ENCODE assay signal across 8 cellular contexts in genomic region chr4:67545199-67545995, GRCh38. TPM values are rescaled to one million over a fixed set of nuclear protein-coding genes. Genes with fewer than 3 reads are reported as not detected.
DNase-seq lines count a peak whose midpoint lies in the region; ATAC-seq, FAIRE-seq and TF ChIP-seq lines count a peak whose summit lies in the region.

CENPC (minus strand) TSS chr4:67545503; CDS start chr4:67545355, 148 bp downstream.

- H2BK5ac ChIP-seq in H1 (ENCODE audit: low read depth, low read length): peak within 1 kb of the TSS; percentile 89
- H2BK5ac ChIP-seq in mesendoderm (ENCODE audit: low read length): peak within 1 kb of the TSS; percentile 56

- peaks cover 0 to 35% of the 10 kb centered on the region in 2 experiments; a peak in 2 of 4 replicates for H3K79me2 ChIP-seq in H1 (ENCODE audit: control insufficient read depth in 1 of 2, insufficient read depth in 2 of 2, low read length in 2 of 2)
- peaks cover 5% of the 10 kb centered on the region for H3K79me2 ChIP-seq in mesendoderm (ENCODE audit: control insufficient read depth, insufficient read depth, low read length)

- no peaks in the 10 kb centered on the region for H3K27me3 ChIP-seq in H1 (replicated peaks in 1 of 4; ENCODE audit: control insufficient read depth in 3 of 4, extremely low read depth in 1 of 4, insufficient read depth in 3 of 4, low read length in 3 of 4)
- H3K27me3 ChIP-seq in mesendoderm (ENCODE audit: insufficient read depth, low read length, poor library complexity): no peaks in the 10 kb centered on the region

- no peak within 1 kb of the TSS for H2BK20ac ChIP-seq in H1 (ENCODE audit: low read length)

- DNase-seq in COLO829 (ENCODE audit: low spot score) (peak; percentile 95), HTR-8/SVneo (ENCODE audit: insufficient read length, low spot score) (peak; percentile 79), NOMO-1 treated with dmso at 0.1 percent for 144 hours (lab: John Stamatoyannopoulos, UW; ENCODE audit: unreplicated experiment) (peak; percentile 97), H1 (ENCODE audit: low read depth in 1 of 2, low spot score in 2 of 2) (peak; percentile 88 to 91), mesendoderm (peak; percentile 99)
- DNase-seq in activated CD8-positive, alpha-beta memory T cell treated with anti-CD3 and anti-CD28 coated beads for 48 hours (ENCODE audit: low read depth in 2 of 3, low spot score in 2 of 3): peak; percentile 67 to 88 (median 84)
- peak; percentile 81 for DNase-seq in stimulated activated CD8-positive, alpha-beta memory T cell treated with anti-CD3 and anti-CD28 coated beads, Interleukin-15, amount 100 ng/mL, for 1 hour (ENCODE audit: low read depth)

- POLR2A ChIA-PET in H1 (lab: Charles Lee; ENCODE audit: partially characterized antibody): interaction anchor here (0.6 to 2.5 kb wide), 11 partner anchors 8 to 810 kb away, joined by 3 to 5 read pairs (median 3); no protein-coding TSS in a partner anchor

- no peak for TF ChIP-seq EP300 in H1 (IDR thresholded peaks at IDR 0.05; ENCODE audit: borderline replicate concordance in 1 of 2, low read depth in 2 of 2, low read length in 2 of 2)

- H3K4me2 ChIP-seq in H1 (ENCODE audit: insufficient read depth in 1 of 2, low read depth in 2 of 2, low read length in 2 of 2) (peak within 1 kb of the TSS; percentile 64 to 71), mesendoderm (ENCODE audit: low read length) (peak within 1 kb of the TSS; percentile 63)

- CTCF ChIA-PET in H1 (lab: Charles Lee; ENCODE audit: partially characterized antibody): interaction anchor here (1.2 kb wide), 1 partner anchor 27 kb away, joined by 3 read pairs; no protein-coding TSS in a partner anchor

- H4K8ac ChIP-seq in H1 (ENCODE audit: extremely low read depth, insufficient read depth, low read length): peak within 1 kb of the TSS; percentile 97
- H4K8ac ChIP-seq in mesendoderm (ENCODE audit: low read depth, low read length): peak within 1 kb of the TSS; percentile 30

- no peak within 1 kb of the TSS for H2BK12ac ChIP-seq in H1 (ENCODE audit: low read depth, low read length)

- H2BK15ac ChIP-seq in H1 (ENCODE audit: low read length): no peak within 1 kb of the TSS
- H2BK15ac ChIP-seq in mesendoderm (replicated peaks; ENCODE audit: low read depth): no peak within 1 kb of the TSS

- no peak within 1 kb of the TSS for H3K14ac ChIP-seq in H1 (ENCODE audit: insufficient read length)

- peak within 1 kb of the TSS; percentile 57 for H3K4ac ChIP-seq in H1 (replicated peaks; ENCODE audit: insufficient read length, low read depth, low read length)
- no peak within 1 kb of the TSS for H3K4ac ChIP-seq in mesendoderm (ENCODE audit: low read depth, low read length)

- H3K4me3 ChIP-seq in H1 (ENCODE audit: extremely low read depth in 1 of 4, insufficient read depth in 2 of 4, low read depth in 3 of 4, low read length in 4 of 4) (peak within 1 kb of the TSS; percentile 80 to 89 (median 88)), mesendoderm (ENCODE audit: low read length) (peak within 1 kb of the TSS; percentile 87)

- H4K5ac ChIP-seq in H1 (ENCODE audit: insufficient read length, low read depth, low read length) (peak within 1 kb of the TSS; percentile 94), mesendoderm (ENCODE audit: low read length) (no peak within 1 kb of the TSS)

- peak within 1 kb of the TSS; percentile 88 to 91 (median 90) for H3K9ac ChIP-seq in H1 (replicated peaks in 1 of 4; ENCODE audit: extremely low read depth in 1 of 4, low read depth in 3 of 4, low read length in 3 of 4)
- H3K9ac ChIP-seq in mesendoderm (ENCODE audit: low read length): peak within 1 kb of the TSS; percentile 94

- TF ChIP-seq POLR2A in H1 (IDR thresholded peaks at IDR 0.05; ENCODE audit: control extremely low read depth in 1 of 2, low read depth in 2 of 2, low read length in 2 of 2): peak; percentile 84 to 97

- WGBS in H1 (ENCODE audit: extremely low coverage in 1 of 2, insufficient coverage in 1 of 2, insufficient read length in 1 of 2, insufficient replicate concordance in 2 of 2, low coverage in 1 of 2, low lambda C conversion rate in 2 of 2, missing lambda C conversion rate in 1 of 2), 2 experiments: 2% methylated on average over 51 of the region's 53 CpGs; no CpG with 5 or more reads in 1 of the 2 experiments
- no CpG with 5 or more reads among the region's 53 CpGs for WGBS in mesendoderm (ENCODE audit: extremely low coverage, insufficient coverage, low lambda C conversion rate)

- H3K56ac ChIP-seq in H1 (replicated peaks; ENCODE audit: insufficient read length, low read depth, low read length) (peak within 1 kb of the TSS; percentile 93), mesendoderm (ENCODE audit: low read length) (peak within 1 kb of the TSS; percentile 98)

- H3K4me1 ChIP-seq in H1 (replicated peaks in 1 of 4; ENCODE audit: control insufficient read depth in 3 of 4, insufficient read depth in 4 of 4, low read length in 3 of 4) (no peaks in the 10 kb centered on the region), mesendoderm (ENCODE audit: control insufficient read depth, low read depth, low read length) (no peaks in the 10 kb centered on the region)

- peaks cover 0 to 15% (median 2%) of the 10 kb centered on the region in 4 experiments; a peak in 2 of 8 replicates for H3K36me3 ChIP-seq in H1 (ENCODE audit: control insufficient read depth in 2 of 4, insufficient read depth in 4 of 4, low read length in 3 of 4)
- no peaks in the 10 kb centered on the region for H3K36me3 ChIP-seq in mesendoderm (ENCODE audit: control insufficient read depth, insufficient read depth, low read length)

- H3K18ac ChIP-seq in H1 (ENCODE audit: extremely low read depth, low read length): peak within 1 kb of the TSS; percentile 53
- H3K18ac ChIP-seq in mesendoderm (ENCODE audit: low read length): peak within 1 kb of the TSS; percentile 77

- H3K79me1 ChIP-seq in H1 (ENCODE audit: low read depth, low read length) (no peaks in the 10 kb centered on the region), mesendoderm (ENCODE audit: low read length) (peaks cover 1% of the 10 kb centered on the region)

- no peak within 1 kb of the TSS for H4K91ac ChIP-seq in H1 (replicated peaks; ENCODE audit: insufficient read length, low read length)

- H2AK5ac ChIP-seq in H1 (ENCODE audit: low read depth, low read length): no peak within 1 kb of the TSS
- H2AK5ac ChIP-seq in mesendoderm (ENCODE audit: low read length): no peak within 1 kb of the TSS

- H2AFZ ChIP-seq in H1 (ENCODE audit: low read length): peak within 1 kb of the TSS; percentile 79

- H3K23ac ChIP-seq in H1 (ENCODE audit: insufficient read length) (no peak within 1 kb of the TSS), mesendoderm (ENCODE audit: low read length) (no peak within 1 kb of the TSS)

- peak; percentile 93 for ATAC-seq in GM21367 (IDR thresholded peaks at IDR 0.05; ENCODE audit: unreplicated experiment)

- peak within 1 kb of the TSS; percentile 82 for H3K27ac ChIP-seq in H1 (ENCODE audit: low read depth, low read length)
- peak within 1 kb of the TSS; percentile 87 for H3K27ac ChIP-seq in mesendoderm (ENCODE audit: low read depth, low read length)

- H4K20me1 ChIP-seq in H1 (replicated peaks in 1 of 2; ENCODE audit: control insufficient read depth in 1 of 2, insufficient read depth in 2 of 2, low read length in 2 of 2): no peaks in the 10 kb centered on the region

- TF ChIP-seq RAD21 in H1 (IDR thresholded peaks at IDR 0.05 in 1 of 2, conservative IDR thresholded peaks at IDR 0.05 in 1 of 2; ENCODE audit: low read depth in 2 of 2, low read length in 2 of 2): no peak; a peak in 1 of 4 replicates

- no peaks in the 10 kb centered on the region for H3K23me2 ChIP-seq in H1 (ENCODE audit: low read depth, low read length)

- FAIRE-seq in HTR-8/SVneo (lab: Jason Lieb, UNC) (peak; percentile 77), H1 (lab: Jason Lieb, UNC) (no peak)

- H2BK120ac ChIP-seq in H1 (replicated peaks; ENCODE audit: low read depth, low read length): no peak within 1 kb of the TSS
- H2BK120ac ChIP-seq in mesendoderm (ENCODE audit: low read depth, low read length): no peak within 1 kb of the TSS

- TF ChIP-seq CTCF in H1 (IDR thresholded peaks at IDR 0.05; ENCODE audit: control extremely low read depth in 1 of 3, insufficient read depth in 1 of 3, low read depth in 1 of 3, low read length in 3 of 3): no peak

- no peaks in the 10 kb centered on the region for H3K9me3 ChIP-seq in H1 (ENCODE audit: insufficient read depth in 2 of 2, low read depth in 1 of 2, low read length in 1 of 2)

TF ChIP-seq in H1, 55 proteins besides CTCF, POLR2A, EP300 and RAD21 (continues in another document):
- TF ChIP-seq NRF1 (IDR thresholded peaks at IDR 0.05; ENCODE audit: low read depth, low read length) (peak; percentile 23; the same call in 1 of the 2 replicates), POLR2AphosphoS5 (IDR thresholded peaks at IDR 0.05; ENCODE audit: low read depth, low read length) (peak; percentile 97), ZNF274 (IDR thresholded peaks at IDR 0.05; ENCODE audit: borderline replicate concordance, extremely low read depth, low read length) (no peak), SP2 (IDR thresholded peaks at IDR 0.05; ENCODE audit: low read length) (no peak), SRF (IDR thresholded peaks at IDR 0.05; ENCODE audit: low read depth, low read length) (no peak), TAF7 (optimal IDR thresholded peaks at IDR 0.05; ENCODE audit: borderline replicate concordance, low read depth, low read length) (peak; percentile 91), ATF2 (IDR thresholded peaks at IDR 0.05; ENCODE audit: low read length) (no peak), TAF1 (IDR thresholded peaks at IDR 0.05; ENCODE audit: low read depth, low read length) (peak; percentile 97)

RNA-seq across cellular contexts. Expression of gene CENPC, which starts in this region (rescaled TPM):
- total RNA-seq in H1 (2021; fragmentation: NEBNext Ultra II Directional; extraction: Animal tissue kit (Norgen Biotek cat#: 25700)): 14.4 and 15.7 TPM in 2 replicates
- polyA plus RNA-seq in H1 (2011; rRNA removed): 2.2 and 2.8 TPM in 2 replicates
- polyA plus RNA-seq in H1 (2011; cell fraction: cytosol; rRNA removed): 4.8 TPM
- polyA plus RNA-seq in H1 (2011; cell fraction: nucleus; rRNA removed): 4.9 TPM
- 4.4 to 11.8 TPM (median 5.2 TPM) in 4 replicates for polyA plus RNA-seq in H1 (2012, experiment 1 of 2)
- polyA plus RNA-seq in H1 (2012, experiment 2 of 2): 0.29 TPM
- 11.9 TPM for polyA plus RNA-seq in H1 (2013, experiment 1 of 2)
- polyA plus RNA-seq in H1 (2013, experiment 2 of 2): 9.5 TPM
- 8.9 and 10.4 TPM in 2 replicates for polyA minus RNA-seq in H1 (2011; rRNA and poly(A)+ RNA removed)
- 5.9 TPM for polyA minus RNA-seq in H1 (2011; cell fraction: cytosol; rRNA and poly(A)+ RNA removed)
- polyA minus RNA-seq in H1 (2011; cell fraction: nucleus; rRNA and poly(A)+ RNA removed): 42.1 TPM
- 10.3 TPM for polyA plus RNA-seq in mesendoderm (2013, experiment 1 of 2)
- 10.4 TPM for polyA plus RNA-seq in mesendoderm (2013, experiment 2 of 2)

Comparison
In these comparisons a context has a peak if more than half of its experiments do, and no peak if none do; other contexts are left out.
1. Peak in every context shown above with its lines: DNase-seq, ATAC-seq, H3K4me3 ChIP-seq and H3K27ac ChIP-seq.